9 cellular contexts compared by ENCODE assay signal in genomic region chr9:97518909-97519307, GRCh38. TPM values are rescaled to one million over a fixed set of nuclear protein-coding genes. Genes with fewer than 3 reads are reported as not detected.
A peak's percentile ranks its signal among the peaks of the same experiment; 100 is the strongest.
DNase-seq lines count a peak whose midpoint lies in the region; ATAC-seq, FAIRE-seq and TF ChIP-seq lines count a peak whose summit lies in the region.
"Had no signal": no experiment of that assay in that cellular context is flagged by ENCODE, and none has a peak within 500 bp of the region (broad histone marks: within the 10 kb centered on the region; RNA-seq: fewer than 3 reads in every experiment).

No MANE protein-coding gene starts in this region.

- no peaks in the 10 kb centered on the region for H3K27me3 ChIP-seq in mammary epithelial cell (ENCODE audit: insufficient read depth, low read length)
- H3K27me3 ChIP-seq in naive thymus-derived CD4-positive, alpha-beta T cell (ENCODE audit: control insufficient read depth in 2 of 2, insufficient read depth in 2 of 2, low read length in 2 of 2): no peaks in the 10 kb centered on the region

- no peak overlapping the region for H2AFZ ChIP-seq in mammary epithelial cell (ENCODE audit: low read depth, low read length)

- no peak overlapping the region for H3K27ac Mint-ChIP-seq in MCF 10A (ENCODE audit: low read depth, unreplicated experiment)
- peak overlapping the region in 1 of 9 donors; percentile 16 for H3K27ac Mint-ChIP-seq in naive thymus-derived CD4-positive, alpha-beta T cell

- H3K27ac ChIP-seq in mammary epithelial cell (ENCODE audit: insufficient read depth, low read depth, low read length): no peak overlapping the region
- no peak overlapping the region for H3K27ac ChIP-seq in naive thymus-derived CD4-positive, alpha-beta T cell (ENCODE audit: low read depth, low read length)

- H3K36me3 ChIP-seq in mammary epithelial cell (ENCODE audit: insufficient read depth, low read length): no peaks in the 10 kb centered on the region
- H3K36me3 ChIP-seq in naive thymus-derived CD4-positive, alpha-beta T cell (ENCODE audit: control insufficient read depth in 2 of 3, insufficient read depth in 3 of 3, low read length in 3 of 3): no peaks in the 10 kb centered on the region

- no peaks in the 10 kb centered on the region for H3K4me1 ChIP-seq in mammary epithelial cell (ENCODE audit: insufficient read depth, low read length)
- no peaks in the 10 kb centered on the region for H3K4me1 ChIP-seq in naive thymus-derived CD4-positive, alpha-beta T cell (ENCODE audit: control insufficient read depth in 2 of 2, insufficient read depth in 2 of 2, low read length in 2 of 2)

- dilution Hi-C loops in mammary epithelial cell (cut with HindIII; ENCODE audit: low sequenced_read_pairs): no loop called here

- no peak overlapping the region for H3K9ac ChIP-seq in mammary epithelial cell (ENCODE audit: insufficient read depth, low read length)

- H3K4me3 Mint-ChIP-seq in MCF 10A (ENCODE audit: unreplicated experiment): no peak overlapping the region
- no peak overlapping the region for H3K4me3 Mint-ChIP-seq in naive thymus-derived CD4-positive, alpha-beta T cell

- TF ChIP-seq CTCF in MCF 10A (IDR thresholded peaks at IDR 0.05; ENCODE audit: unreplicated experiment) (no peak), mammary epithelial cell (conservative IDR thresholded peaks at IDR 0.05 in 1 of 2, IDR thresholded peaks at IDR 0.05 in 1 of 2; ENCODE audit: extremely low read depth in 1 of 2, insufficient read depth in 1 of 2, low read depth in 1 of 2, low read length in 2 of 2) (no peak)

- FAIRE-seq in urothelium cell line (lab: Jason Lieb, UNC): no peak

- no peak overlapping the region for H3K4me2 ChIP-seq in mammary epithelial cell (ENCODE audit: insufficient read depth, low read depth, low read length)

- H3K36me3 Mint-ChIP-seq in MCF 10A (ENCODE audit: insufficient read depth, unreplicated experiment): peaks cover 5% of the 10 kb centered on the region
- H3K36me3 Mint-ChIP-seq in naive thymus-derived CD4-positive, alpha-beta T cell: no peaks in the 10 kb centered on the region

- in situ Hi-C loops in mammary epithelial cell (cut with MboI; ENCODE audit: low sequenced_read_pairs in 2 of 2): no loop called here

- WGBS in mammary epithelial cell (ENCODE audit: low coverage, missing lambda C conversion rate): 88% methylated on average over 6 of the region's 6 CpGs

- no peaks in the 10 kb centered on the region for H3K79me2 ChIP-seq in mammary epithelial cell (ENCODE audit: insufficient read depth, low read length)

- peaks cover 25% of the 10 kb centered on the region for H3K27me3 Mint-ChIP-seq in MCF 10A (ENCODE audit: insufficient read depth, unreplicated experiment)
- H3K27me3 Mint-ChIP-seq in naive thymus-derived CD4-positive, alpha-beta T cell: peaks cover 18 to 40% (median 35%) of the 10 kb centered on the region in 5 donors

- no peaks in the 10 kb centered on the region for H3K9me3 Mint-ChIP-seq in MCF 10A (ENCODE audit: unreplicated experiment)
- H3K9me3 Mint-ChIP-seq in naive thymus-derived CD4-positive, alpha-beta T cell: peaks cover 0 to 2% (median 0%) of the 10 kb centered on the region in 11 donors

- H3K4me1 Mint-ChIP-seq in MCF 10A (ENCODE audit: insufficient read depth, unreplicated experiment): no peaks in the 10 kb centered on the region
- H3K4me1 Mint-ChIP-seq in naive thymus-derived CD4-positive, alpha-beta T cell: peaks cover 0 to 5% (median 0%) of the 10 kb centered on the region in 7 donors

- peak; percentile 40 for DNase-seq in MCF 10A (ENCODE audit: unreplicated experiment)
- DNase-seq in mammary epithelial cell: no peak
- DNase-seq in SW480 (ENCODE audit: low spot score): peak; percentile 18
- DNase-seq in kidney glomerular epithelial cell (lab: John Stamatoyannopoulos, UW): peak; percentile 72
- peak; percentile 71 for DNase-seq in urothelium cell line (ENCODE audit: low spot score)
- DNase-seq in naive thymus-derived CD4-positive, alpha-beta T cell: no peak
- DNase-seq: NCI-H1092 treated with DMSO at 0.1 percent for 48 hours had no signal

- ATAC-seq in GM21717 (IDR thresholded peaks at IDR 0.05; ENCODE audit: unreplicated experiment) (no peak), GM18511 (IDR thresholded peaks at IDR 0.05; ENCODE audit: unreplicated experiment) (no peak)
- no peak for ATAC-seq in naive thymus-derived CD4-positive, alpha-beta T cell

- POLR2A ChIA-PET in MCF 10A (lab: Yijun Ruan, JAX): no interaction called here
- POLR2A ChIA-PET in naive thymus-derived CD4-positive, alpha-beta T cell (lab: Charles Lee): no interaction called here

- BruUV-seq in MCF 10A (replicated peaks; lab: Mats Ljungman, UMichigan) (no TSS peak), mammary epithelial cell (replicated peaks; lab: Mats Ljungman, UMichigan) (no TSS peak)

- H3K9me3 ChIP-seq in mammary epithelial cell (replicated peaks; ENCODE audit: insufficient read depth, low read length): no peaks in the 10 kb centered on the region
- H3K9me3 ChIP-seq in naive thymus-derived CD4-positive, alpha-beta T cell (ENCODE audit: control insufficient read depth in 2 of 3, low read length in 3 of 3): no peaks in the 10 kb centered on the region

- H4K20me1 ChIP-seq in mammary epithelial cell (ENCODE audit: insufficient read depth, low read length): no peaks in the 10 kb centered on the region

- intact Hi-C loops in MCF 10A (cut with micrococcal nuclease) (no loop called here), mammary epithelial cell (cut with micrococcal nuclease) (no loop called here)
- intact Hi-C loops in naive thymus-derived CD4-positive, alpha-beta T cell (cut with micrococcal nuclease): no loop called here

- CTCF ChIA-PET in MCF 10A (lab: Yijun Ruan, JAX): interaction anchor here (1.1 to 2.0 kb wide), 2 partner anchors 49 to 80 kb away, joined by 3 to 7 read pairs; no protein-coding TSS in a partner anchor
- CTCF ChIA-PET in mammary epithelial cell (lab: Charles Lee; ENCODE audit: low non-redundant PET): no interaction called here
- CTCF ChIA-PET in naive thymus-derived CD4-positive, alpha-beta T cell (lab: Charles Lee): no interaction called here

- no peak overlapping the region for H3K4me3 ChIP-seq in mammary epithelial cell (replicated peaks in 1 of 3; ENCODE audit: insufficient read depth in 1 of 3, low read depth in 2 of 3, low read length in 3 of 3)
- no peak overlapping the region for H3K4me3 ChIP-seq in naive thymus-derived CD4-positive, alpha-beta T cell (ENCODE audit: low read length)

RNA-seq across cellular contexts. Expression of gene TMOD1, which starts 17.4 kb away (rescaled TPM):
- total RNA-seq in MCF 10A (2022) (0.26 TPM in 1 of 2 replicates, not detected in the other), mammary epithelial cell (under 1 TPM in 1 of 2 donors, not detected in 1; 0.19 TPM)
- polyA plus RNA-seq in mammary epithelial cell: 0.08 TPM
- not detected for polyA minus RNA-seq in mammary epithelial cell
- total RNA-seq in naive thymus-derived CD4-positive, alpha-beta T cell: 1 to 10 TPM in 4 of 5 experiments, under 1 TPM in 1; 0.68 to 1.4 (median 1.1) TPM
- 1 to 10 TPM in 1 of 2 donors, under 1 TPM in 1; 0.76 to 1.7 TPM for polyA plus RNA-seq in naive thymus-derived CD4-positive, alpha-beta T cell

Comparison
In these comparisons a context has a peak if more than half of its experiments do, and no peak if none do; other contexts are left out.
1. DNase-seq: peak in MCF 10A (single experiment), SW480 (single experiment), kidney glomerular epithelial cell (single experiment) and urothelium cell line (single experiment); none in mammary epithelial cell (single experiment) and naive thymus-derived CD4-positive, alpha-beta T cell (0 of 9).